ENCODE assay signal across 1 cellular context in the genomic region with DNA sequence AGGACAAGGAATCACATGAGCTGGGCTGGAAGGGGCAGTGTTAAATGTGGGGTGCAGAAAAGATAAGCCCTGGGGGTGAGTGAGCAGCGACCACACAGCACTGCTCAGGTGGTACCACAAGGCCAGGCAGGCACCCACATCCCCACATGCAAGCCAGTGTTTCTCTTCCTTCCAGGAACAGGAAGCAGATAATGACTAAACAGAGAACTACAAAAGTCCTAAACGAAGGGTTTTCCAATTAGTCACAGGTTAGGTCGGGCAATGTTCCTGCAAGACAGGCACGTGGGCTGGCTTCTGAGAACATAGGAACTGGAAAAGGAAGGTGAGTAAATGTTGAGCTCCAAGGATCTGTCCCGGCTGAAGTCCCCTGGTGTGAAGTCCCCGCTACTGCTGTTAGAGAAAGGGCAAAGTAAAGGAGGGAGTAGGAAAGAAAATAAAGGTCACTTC.
TF ChIP-seq lines count a peak whose summit lies in the region.

No MANE protein-coding gene starts in this region.

TF ChIP-seq in HCT116, 20 proteins besides CTCF, POLR2A, EP300 and RAD21 (continued from another document):
- no peak for TF ChIP-seq REST (IDR thresholded peaks at IDR 0.05; ENCODE audit: low read depth)
- peak; percentile 98 for TF ChIP-seq MAX (IDR thresholded peaks at IDR 0.05)
- peak; percentile 84 for TF ChIP-seq CEBPB (IDR thresholded peaks at IDR 0.05; ENCODE audit: low read depth)
- peak; percentile 66 for TF ChIP-seq ELF1 (IDR thresholded peaks at IDR 0.05; ENCODE audit: borderline replicate concordance, low read depth)
- TF ChIP-seq SIN3A (IDR thresholded peaks at IDR 0.05; ENCODE audit: low read depth): peak; percentile 87; the same call in 1 of the 2 replicates
- TF ChIP-seq ZBTB33 (IDR thresholded peaks at IDR 0.05; ENCODE audit: extremely low read depth, insufficient replicate concordance, low read length): peak; percentile 36
- TF ChIP-seq ZNF274 (IDR thresholded peaks at IDR 0.05; ENCODE audit: low read depth, low read length): no peak
